1 cellular context compared by ENCODE assay signal in the genomic region with DNA sequence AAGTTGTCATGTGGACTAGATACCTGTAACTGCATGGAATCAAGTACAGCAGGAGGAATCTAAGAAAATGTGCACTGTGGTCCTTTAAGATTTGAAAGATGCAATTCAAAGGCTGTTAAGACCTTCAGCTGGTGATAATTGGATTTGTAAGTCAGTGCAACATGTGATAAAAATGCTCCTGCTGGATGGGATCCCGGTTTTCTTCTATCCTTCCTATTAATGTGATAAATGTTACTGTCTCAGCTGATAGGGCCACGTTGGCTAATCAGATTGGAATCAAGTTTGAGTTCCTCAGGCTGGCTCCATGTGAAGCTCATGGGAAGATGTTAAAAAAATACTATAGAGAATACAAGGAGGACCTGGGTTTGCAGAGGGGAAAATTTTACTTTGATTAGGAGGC.
TF ChIP-seq lines count a peak whose summit lies in the region.

No MANE protein-coding gene starts in this region.

TF ChIP-seq in SK-N-SH, 30 proteins besides CTCF, POLR2A, EP300 and RAD21 (continued from another document):
- no peak for TF ChIP-seq REST (IDR thresholded peaks at IDR 0.05; ENCODE audit: low read depth, low read length)
- TF ChIP-seq, protein P1, sequence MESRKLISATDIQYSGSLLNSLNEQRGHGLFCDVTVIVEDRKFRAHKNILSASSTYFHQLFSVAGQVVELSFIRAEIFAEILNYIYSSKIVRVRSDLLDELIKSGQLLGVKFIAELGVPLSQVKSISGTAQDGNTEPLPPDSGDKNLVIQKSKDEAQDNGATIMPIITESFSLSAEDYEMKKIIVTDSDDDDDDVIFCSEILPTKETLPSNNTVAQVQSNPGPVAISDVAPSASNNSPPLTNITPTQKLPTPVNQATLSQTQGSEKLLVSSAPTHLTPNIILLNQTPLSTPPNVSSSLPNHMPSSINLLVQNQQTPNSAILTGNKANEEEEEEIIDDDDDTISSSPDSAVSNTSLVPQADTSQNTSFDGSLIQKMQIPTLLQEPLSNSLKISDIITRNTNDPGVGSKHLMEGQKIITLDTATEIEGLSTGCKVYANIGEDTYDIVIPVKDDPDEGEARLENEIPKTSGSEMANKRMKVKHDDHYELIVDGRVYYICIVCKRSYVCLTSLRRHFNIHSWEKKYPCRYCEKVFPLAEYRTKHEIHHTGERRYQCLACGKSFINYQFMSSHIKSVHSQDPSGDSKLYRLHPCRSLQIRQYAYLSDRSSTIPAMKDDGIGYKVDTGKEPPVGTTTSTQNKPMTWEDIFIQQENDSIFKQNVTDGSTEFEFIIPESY (IDR thresholded peaks at IDR 0.05; ENCODE audit: borderline replicate concordance, low read depth): no peak
- TF ChIP-seq, protein P2, sequence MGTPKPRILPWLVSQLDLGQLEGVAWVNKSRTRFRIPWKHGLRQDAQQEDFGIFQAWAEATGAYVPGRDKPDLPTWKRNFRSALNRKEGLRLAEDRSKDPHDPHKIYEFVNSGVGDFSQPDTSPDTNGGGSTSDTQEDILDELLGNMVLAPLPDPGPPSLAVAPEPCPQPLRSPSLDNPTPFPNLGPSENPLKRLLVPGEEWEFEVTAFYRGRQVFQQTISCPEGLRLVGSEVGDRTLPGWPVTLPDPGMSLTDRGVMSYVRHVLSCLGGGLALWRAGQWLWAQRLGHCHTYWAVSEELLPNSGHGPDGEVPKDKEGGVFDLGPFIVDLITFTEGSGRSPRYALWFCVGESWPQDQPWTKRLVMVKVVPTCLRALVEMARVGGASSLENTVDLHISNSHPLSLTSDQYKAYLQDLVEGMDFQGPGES (IDR thresholded peaks at IDR 0.05; ENCODE audit: low read depth, low read length): no peak
- TF ChIP-seq SMC3 (IDR thresholded peaks at IDR 0.05; ENCODE audit: low read depth, low read length): no peak
- TF ChIP-seq SIN3A (IDR thresholded peaks at IDR 0.05; ENCODE audit: borderline replicate concordance, low read depth, low read length): no peak
- peak; percentile 86 for TF ChIP-seq PBX3 (IDR thresholded peaks at IDR 0.05)
- no peak for TF ChIP-seq EZH2phosphoT487 (IDR thresholded peaks at IDR 0.05; ENCODE audit: borderline replicate concordance, low read depth)
- TF ChIP-seq TEAD4 (IDR thresholded peaks at IDR 0.05; ENCODE audit: borderline replicate concordance, insufficient read depth): peak; percentile 47; the same call in 1 of the 2 replicates
- no peak for TF ChIP-seq GABPA (IDR thresholded peaks at IDR 0.05; ENCODE audit: low read depth)
- TF ChIP-seq NRF1 (IDR thresholded peaks at IDR 0.05; ENCODE audit: low read depth, low read length): no peak
- no peak for TF ChIP-seq RFX5 (IDR thresholded peaks at IDR 0.05; ENCODE audit: low read length)
- no peak for TF ChIP-seq FOXJ3 (CRISPR knock-in tag; IDR thresholded peaks at IDR 0.05)
- TF ChIP-seq YY1 (IDR thresholded peaks at IDR 0.05; ENCODE audit: low read depth): no peak
- TF ChIP-seq ELF1 (IDR thresholded peaks at IDR 0.05): no peak
- no peak for TF ChIP-seq MXI1 (IDR thresholded peaks at IDR 0.05; ENCODE audit: low read depth, low read length)
- TF ChIP-seq CHD2 (IDR thresholded peaks at IDR 0.05; ENCODE audit: low read length, partially characterized antibody): no peak
- no peak for TF ChIP-seq TAF1 (IDR thresholded peaks at IDR 0.05; ENCODE audit: borderline replicate concordance, low read depth, low read length)
- TF ChIP-seq FOSL2 (IDR thresholded peaks at IDR 0.05; ENCODE audit: borderline replicate concordance, low read depth): peak; percentile 40; the same call in 1 of the 2 replicates
- no peak for TF ChIP-seq RCOR1 (IDR thresholded peaks at IDR 0.05; ENCODE audit: low read length)
- TF ChIP-seq POLR2AphosphoS5 (IDR thresholded peaks at IDR 0.05; ENCODE audit: low read depth, low read length): peak; percentile 52; the same call in 1 of the 2 replicates
- no peak for TF ChIP-seq GATA2 (CRISPR knock-in tag; IDR thresholded peaks at IDR 0.05)
- TF ChIP-seq, protein P3, sequence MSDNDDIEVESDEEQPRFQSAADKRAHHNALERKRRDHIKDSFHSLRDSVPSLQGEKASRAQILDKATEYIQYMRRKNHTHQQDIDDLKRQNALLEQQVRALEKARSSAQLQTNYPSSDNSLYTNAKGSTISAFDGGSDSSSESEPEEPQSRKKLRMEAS (IDR thresholded peaks at IDR 0.05; ENCODE audit: low read depth): peak; percentile 82
- TF ChIP-seq MEF2A (IDR thresholded peaks at IDR 0.05; ENCODE audit: borderline replicate concordance, low read depth): no peak
- TF ChIP-seq, protein P4, sequence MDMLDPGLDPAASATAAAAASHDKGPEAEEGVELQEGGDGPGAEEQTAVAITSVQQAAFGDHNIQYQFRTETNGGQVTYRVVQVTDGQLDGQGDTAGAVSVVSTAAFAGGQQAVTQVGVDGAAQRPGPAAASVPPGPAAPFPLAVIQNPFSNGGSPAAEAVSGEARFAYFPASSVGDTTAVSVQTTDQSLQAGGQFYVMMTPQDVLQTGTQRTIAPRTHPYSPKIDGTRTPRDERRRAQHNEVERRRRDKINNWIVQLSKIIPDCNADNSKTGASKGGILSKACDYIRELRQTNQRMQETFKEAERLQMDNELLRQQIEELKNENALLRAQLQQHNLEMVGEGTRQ (IDR thresholded peaks at IDR 0.05; ENCODE audit: borderline replicate concordance, low read depth, low read length): no peak
- TF ChIP-seq RXRA (IDR thresholded peaks at IDR 0.05; ENCODE audit: borderline replicate concordance, low read depth): 0 out of 2 replicates have a peak, but pooled peaks have one; percentile 34
- peak; percentile 73 for TF ChIP-seq JUND (IDR thresholded peaks at IDR 0.05)
- peak; percentile 38; the same call in 1 of the 2 replicates for TF ChIP-seq USF1 (IDR thresholded peaks at IDR 0.05; ENCODE audit: borderline replicate concordance, low read depth)
